In the genomic region with DNA sequence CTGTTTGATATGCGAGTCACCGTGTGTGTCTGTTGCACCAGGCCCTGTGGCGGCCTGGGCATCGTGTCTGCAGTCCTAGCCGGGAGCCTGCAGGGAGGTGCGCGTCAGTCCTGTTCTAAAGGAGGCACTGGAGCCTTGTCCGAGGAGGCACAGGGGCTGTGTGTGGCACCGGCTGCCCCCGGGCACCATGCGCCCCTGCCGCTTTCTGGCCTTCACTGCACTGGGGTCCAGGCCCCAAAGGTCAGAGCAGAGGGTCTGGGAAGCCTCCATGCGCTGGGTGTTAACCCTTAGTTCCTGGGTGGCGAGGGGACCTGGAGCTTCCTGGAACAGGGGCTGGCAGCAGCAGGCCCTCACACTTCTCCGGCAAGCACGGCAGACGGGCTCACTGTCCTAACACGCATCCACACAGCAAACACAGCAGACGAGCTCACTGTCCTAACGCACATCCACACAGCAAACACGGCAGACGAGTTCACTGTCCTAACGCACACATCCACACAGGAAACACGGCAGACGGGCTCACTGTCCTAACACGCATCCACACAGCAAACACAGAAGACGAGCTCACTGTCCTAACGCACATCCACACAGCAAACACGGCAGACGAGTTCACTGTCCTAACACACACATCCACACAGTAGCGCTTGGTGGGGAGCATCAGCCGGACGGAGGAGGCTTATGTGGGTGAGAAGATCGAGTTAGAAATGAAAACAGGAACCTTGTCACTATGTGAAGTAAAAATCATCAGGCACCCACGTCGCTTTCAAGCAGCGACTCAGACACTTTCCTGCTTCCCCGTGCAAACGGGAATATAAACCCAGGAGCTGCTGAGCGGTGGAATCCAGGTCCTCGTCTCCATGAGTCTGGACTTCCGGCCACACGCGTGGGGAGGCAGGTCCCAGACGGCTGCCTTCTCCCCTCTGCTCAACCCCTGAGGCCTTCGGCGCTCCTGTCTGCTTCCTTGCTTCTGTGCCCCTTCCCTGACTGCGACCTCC, we compare ENCODE assay signal across 1 cellular context.
TF ChIP-seq lines count a peak whose summit lies in the region.

No MANE protein-coding gene starts in this region.

TF ChIP-seq in H1, 55 proteins besides CTCF, POLR2A, EP300 and RAD21:
- TF ChIP-seq YY1 (IDR thresholded peaks at IDR 0.05; ENCODE audit: low read depth, low read length): no peak
- no peak for TF ChIP-seq SAP30 (IDR thresholded peaks at IDR 0.05; ENCODE audit: insufficient read depth, insufficient replicate concordance, low read length)
- TF ChIP-seq POLR2AphosphoS5 (IDR thresholded peaks at IDR 0.05; ENCODE audit: low read depth, low read length): no peak
- TF ChIP-seq EGR1 (IDR thresholded peaks at IDR 0.05; ENCODE audit: borderline replicate concordance, low read depth, low read length): no peak
- no peak for TF ChIP-seq POU5F1 (IDR thresholded peaks at IDR 0.05; ENCODE audit: low read depth, low read length)
- TF ChIP-seq RBBP5 (IDR thresholded peaks at IDR 0.05; ENCODE audit: borderline replicate concordance, low read depth, low read length): no peak
- TF ChIP-seq ATF3 (IDR thresholded peaks at IDR 0.05; ENCODE audit: insufficient read depth, low read depth, low read length): no peak
